Comparison of ENCODE assay signal across 26 cellular contexts in the genomic region with DNA sequence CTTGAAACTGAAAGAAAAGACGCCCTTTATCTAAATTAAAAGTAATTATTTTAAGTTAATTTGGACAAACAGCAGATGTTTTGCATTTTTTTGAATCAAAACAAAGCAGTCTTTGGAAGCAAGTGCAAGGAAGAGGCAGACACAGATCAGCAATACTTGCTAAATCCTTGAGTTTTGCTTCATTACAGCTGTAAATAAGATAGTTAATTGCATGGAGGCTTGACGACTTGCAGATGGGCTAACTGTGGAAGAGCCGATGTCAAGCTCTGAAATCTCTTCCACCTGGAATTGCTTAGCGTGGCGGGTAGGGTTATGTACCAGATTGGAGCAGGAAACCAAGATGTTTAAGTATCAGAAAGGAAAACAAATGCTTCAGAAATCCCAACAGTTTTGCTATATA.
"Had no signal": no experiment of that assay in that cellular context is flagged by ENCODE, and none has a peak within 500 bp of the region (broad histone marks: within the 10 kb centered on the region; RNA-seq: fewer than 3 reads in every experiment).

No MANE protein-coding gene starts in this region.

- H3K36me3 Mint-ChIP-seq: naive B cell had no signal

- H3K4me3 ChIP-seq: neural progenitor cell, right atrium auricular region, stomach, suprapubic skin, transverse colon had no signal

- H3K27ac Mint-ChIP-seq: activated B cell treated with CpG ODN at 0.5 μM for 24 hours; activated CD8-positive, alpha-beta T cell treated with anti-CD3 and anti-CD28 coated beads for 36 hours; activated naive CD4-positive, alpha-beta T cell treated with anti-CD3 and anti-CD28 coated beads for 36 hours; activated naive CD8-positive, alpha-beta T cell treated with anti-CD3 and anti-CD28 coated beads, Interleukin-2, amount 10 ng/mL, durations not matched to agents 7 days and 5 days; effector memory CD8-positive, alpha-beta T cell; naive B cell; neural progenitor cell; stimulated activated naive B cell treated with anti-CD40 and anti-IgM and Interleukin-4, amounts not matched to agents 10 μg/mL and 1 μg/mL and 100 μg/mL, for 72 hours; T-helper 17 cell had no signal

- H3K4me1 Mint-ChIP-seq: activated naive CD8-positive, alpha-beta T cell treated with anti-CD3 and anti-CD28 coated beads, Interleukin-2, amount 10 ng/mL, durations not matched to agents 7 days and 5 days; naive B cell; T-helper 17 cell had no signal

- H3K27me3 ChIP-seq: brain microvascular endothelial cell, neural progenitor cell, right atrium auricular region, stomach, suprapubic skin, transverse colon had no signal

- H3K9ac ChIP-seq: neural progenitor cell had no signal

- DNase-seq: activated B cell treated with CpG ODN at 0.5 μM for 24 hours; activated CD4-positive, alpha-beta T cell treated with anti-CD3 and anti-CD28 coated beads, Interleukin-2, amount 50 U/mL, for 1 hour; activated CD8-positive, alpha-beta T cell treated with anti-CD3 and anti-CD28 coated beads for 36 hours; activated naive CD4-positive, alpha-beta T cell treated with anti-CD3 and anti-CD28 coated beads for 36 hours; activated naive CD8-positive, alpha-beta T cell treated with anti-CD3 and anti-CD28 coated beads, Interleukin-2, amount 10 ng/mL, durations not matched to agents 7 days and 5 days; activated T-cell treated with anti-CD3 and anti-CD28 coated beads, Interleukin-2, amount 50 U/mL, for 48 hours; amniotic stem cell; brain microvascular endothelial cell; cortex of kidney; effector memory CD8-positive, alpha-beta T cell; glutamatergic neuron; left cardiac atrium; mammary epithelial cell; naive B cell; occipital lobe; stimulated activated CD4-positive, alpha-beta T cell treated with anti-CD3 and anti-CD28 coated beads, Interleukin-15, amount 100 ng/mL, for 24 hours; stimulated activated CD4-positive, alpha-beta T cell treated with anti-CD3 and anti-CD28 coated beads, Interleukin-2, amount 100 ng/mL, for 24 hours; stimulated activated naive B cell treated with anti-CD40 and anti-IgM and Interleukin-4, amounts not matched to agents 10 μg/mL and 1 μg/mL and 100 μg/mL, for 72 hours; stomach; SW 1271; T-helper 17 cell; transverse colon had no signal

- H3K4me1 ChIP-seq: neural progenitor cell, right atrium auricular region, stomach, suprapubic skin, transverse colon had no signal

- H3K36me3 ChIP-seq: brain microvascular endothelial cell, right atrium auricular region, stomach, transverse colon had no signal

- H3K4me3 Mint-ChIP-seq: activated B cell treated with CpG ODN at 0.5 μM for 24 hours; activated CD8-positive, alpha-beta T cell treated with anti-CD3 and anti-CD28 coated beads for 36 hours; activated naive CD4-positive, alpha-beta T cell treated with anti-CD3 and anti-CD28 coated beads for 36 hours; activated naive CD8-positive, alpha-beta T cell treated with anti-CD3 and anti-CD28 coated beads, Interleukin-2, amount 10 ng/mL, durations not matched to agents 7 days and 5 days; effector memory CD8-positive, alpha-beta T cell; naive B cell; neural progenitor cell; stimulated activated naive B cell treated with anti-CD40 and anti-IgM and Interleukin-4, amounts not matched to agents 10 μg/mL and 1 μg/mL and 100 μg/mL, for 72 hours; T-helper 17 cell had no signal

- H3K27ac ChIP-seq: brain microvascular endothelial cell, neural progenitor cell, right atrium auricular region, stomach, suprapubic skin, transverse colon had no signal

- ATAC-seq: activated CD8-positive, alpha-beta T cell treated with anti-CD3 and anti-CD28 coated beads for 36 hours; effector memory CD8-positive, alpha-beta T cell; esophagus mucosa; left cardiac atrium; stimulated activated naive B cell treated with anti-CD40 and anti-IgM and Interleukin-4, amounts not matched to agents 10 μg/mL and 1 μg/mL and 100 μg/mL, for 72 hours; T-helper 17 cell had no signal

- H3K27me3 Mint-ChIP-seq: activated B cell treated with CpG ODN at 0.5 μM for 24 hours; activated CD8-positive, alpha-beta T cell treated with anti-CD3 and anti-CD28 coated beads for 36 hours; activated naive CD8-positive, alpha-beta T cell treated with anti-CD3 and anti-CD28 coated beads, Interleukin-2, amount 10 ng/mL, durations not matched to agents 7 days and 5 days; effector memory CD8-positive, alpha-beta T cell; naive B cell; stimulated activated naive B cell treated with anti-CD40 and anti-IgM and Interleukin-4, amounts not matched to agents 10 μg/mL and 1 μg/mL and 100 μg/mL, for 72 hours; T-helper 17 cell had no signal

- H3K9me3 Mint-ChIP-seq: activated B cell treated with CpG ODN at 0.5 μM for 24 hours; activated CD8-positive, alpha-beta T cell treated with anti-CD3 and anti-CD28 coated beads for 36 hours; activated naive CD4-positive, alpha-beta T cell treated with anti-CD3 and anti-CD28 coated beads for 36 hours; activated naive CD8-positive, alpha-beta T cell treated with anti-CD3 and anti-CD28 coated beads, Interleukin-2, amount 10 ng/mL, durations not matched to agents 7 days and 5 days; effector memory CD8-positive, alpha-beta T cell; naive B cell; neural progenitor cell; stimulated activated naive B cell treated with anti-CD40 and anti-IgM and Interleukin-4, amounts not matched to agents 10 μg/mL and 1 μg/mL and 100 μg/mL, for 72 hours had no signal

- H3K9me3 ChIP-seq: right atrium auricular region, stomach, suprapubic skin, transverse colon had no signal
